8 cellular contexts compared by ENCODE assay signal in genomic region chr7:36440880-36441279, GRCh38. TPM values are rescaled to one million over a fixed set of nuclear protein-coding genes. Genes with fewer than 3 reads are reported as not detected.
DNase-seq lines count a peak whose midpoint lies in the region; ATAC-seq, FAIRE-seq and TF ChIP-seq lines count a peak whose summit lies in the region.

No MANE protein-coding gene starts in this region.

- H3K27me3 Mint-ChIP-seq in activated T-helper 17 cell treated with anti-CD3 and anti-CD28 coated beads, Interleukin-2, amount 50 U/mL, for 72 hours: no peaks in the 10 kb centered on the region

- H3K4me3 ChIP-seq in MM.1S (ENCODE audit: low read length): no peak overlapping the region
- H3K4me3 ChIP-seq in K562: no peak overlapping the region

- H3K9me3 ChIP-seq in MM.1S (replicated peaks; ENCODE audit: insufficient read depth, low read length) (no peaks in the 10 kb centered on the region), K562 (replicated peaks; ENCODE audit: control insufficient read depth, insufficient read depth, low read depth, low read length) (no peaks in the 10 kb centered on the region)

- 37% methylated on average over 3 of the region's 3 CpGs for WGBS in K562 (ENCODE audit: insufficient coverage, low coverage, missing lambda C conversion rate)

- no peak overlapping the region for H3K4me2 ChIP-seq in MM.1S (ENCODE audit: low read depth, low read length)
- H3K4me2 ChIP-seq in K562 (ENCODE audit: insufficient read depth, low read length): no peak overlapping the region

- no peak overlapping the region for H3K4me3 Mint-ChIP-seq in activated T-helper 17 cell treated with anti-CD3 and anti-CD28 coated beads, Interleukin-2, amount 50 U/mL, for 72 hours

- in situ Hi-C loops in K562 (cut with MboI): no loop called here

- no TSS peak for BruUV-seq in K562 (replicated peaks; lab: Mats Ljungman, UMichigan)

- peaks cover 8% of the 10 kb centered on the region for H3K79me2 ChIP-seq in MM.1S (ENCODE audit: low read length)
- no peaks in the 10 kb centered on the region; the same call in 2 of the 3 replicates for H3K79me2 ChIP-seq in K562 (ENCODE audit: control insufficient read depth, insufficient read depth, low read length)

- H3K9me1 ChIP-seq in K562 (ENCODE audit: control insufficient read depth, insufficient read depth, low read length): no peaks in the 10 kb centered on the region

- no peaks in the 10 kb centered on the region for H3K36me3 Mint-ChIP-seq in activated T-helper 17 cell treated with anti-CD3 and anti-CD28 coated beads, Interleukin-2, amount 50 U/mL, for 72 hours (ENCODE audit: low read depth)

- no peak overlapping the region for H3K27ac Mint-ChIP-seq in activated T-helper 17 cell treated with anti-CD3 and anti-CD28 coated beads, Interleukin-2, amount 50 U/mL, for 72 hours

- TF ChIP-seq EP300 in K562 (IDR thresholded peaks at IDR 0.05; ENCODE audit: low read length): no peak

- no peak for FAIRE-seq in K562 (lab: Jason Lieb, UNC)

- no peaks in the 10 kb centered on the region for H3F3A ChIP-seq in MM.1S (ENCODE audit: insufficient read depth, low read length)

- H4K20me1 ChIP-seq in MM.1S (ENCODE audit: insufficient read depth, low read length): no peaks in the 10 kb centered on the region
- H4K20me1 ChIP-seq in K562 (replicated peaks; ENCODE audit: control insufficient read depth, insufficient read depth, low read length): no peaks in the 10 kb centered on the region

- intact Hi-C loops in K562 (cut with micrococcal nuclease): no loop called here
- intact Hi-C loops in Right ventricle myocardium superior (cut with DNase I): no loop called here

- H3K9ac ChIP-seq in MM.1S (ENCODE audit: low read length) (no peak overlapping the region), K562 (ENCODE audit: insufficient read depth in 1 of 2, low read depth in 2 of 2, low read length in 2 of 2) (no peak overlapping the region)

- TF ChIP-seq CTCF in MM.1S (IDR thresholded peaks at IDR 0.05; ENCODE audit: low read length) (peak; percentile 24), K562 (IDR thresholded peaks at IDR 0.05 in 2 of 3, conservative IDR thresholded peaks at IDR 0.05 in 1 of 3; ENCODE audit: insufficient read depth in 2 of 3, low read depth in 1 of 3, low read length in 3 of 3) (peak; percentile 19 to 56 (median 23); a peak in 3 of 6 replicates)

- POLR2A ChIA-PET in K562 (lab: Yijun Ruan, JAX): interaction anchor here (0.8 to 1.3 kb wide), 5 partner anchors 9 to 100 kb away, joined by 3 to 6 read pairs (median 3); partner anchors contain the start of gene ANLN

- peak; percentile 18 to 38; a peak in 1 of 4 replicates for TF ChIP-seq RAD21 in K562 (CRISPR knock-in tag; conservative IDR thresholded peaks at IDR 0.05 in 1 of 2, IDR thresholded peaks at IDR 0.05 in 1 of 2)

- no peaks in the 10 kb centered on the region for H3K4me1 Mint-ChIP-seq in activated T-helper 17 cell treated with anti-CD3 and anti-CD28 coated beads, Interleukin-2, amount 50 U/mL, for 72 hours

- no peak for TF ChIP-seq POLR2A in K562 (conservative IDR thresholded peaks at IDR 0.05)

- H3K27ac ChIP-seq in MM.1S (ENCODE audit: low read length): no peak overlapping the region
- no peak overlapping the region for H3K27ac ChIP-seq in K562 (ENCODE audit: extremely low read depth, low read depth, low read length)

- H3K36me3 ChIP-seq in MM.1S (replicated peaks; ENCODE audit: insufficient read depth, low read length) (0 out of 2 replicates have a peak, but pooled peaks cover 4% of the 10 kb centered on the region), K562 (ENCODE audit: control insufficient read depth, insufficient read depth, low read length) (peaks cover 72% of the 10 kb centered on the region)

- DNase-seq in DMS53 (lab: John Stamatoyannopoulos, UW): peak; percentile 57
- no peak for DNase-seq in MM.1S
- no peak for DNase-seq in K562 (ENCODE audit: extremely low read depth in 1 of 4, low spot score in 3 of 4)
- DNase-seq in myocyte (ENCODE audit: low read depth): peak; percentile 52
- no peak for DNase-seq in Right ventricle myocardium superior
- DNase-seq in activated T-cell treated with anti-CD3 and anti-CD28 coated beads, Interleukin-2, amount 50 U/mL, for 48 hours: no peak
- no peak for DNase-seq in OCI-M2 (lab: John Stamatoyannopoulos, UW; ENCODE audit: unreplicated experiment)

- CTCF ChIA-PET in K562 (lab: Yijun Ruan, JAX; ENCODE audit: low intra/inter-chr PET ratio): interaction anchor here (0.7 to 0.9 kb wide), 2 partner anchors 56 to 235 kb away, joined by 3 read pairs; no protein-coding TSS in a partner anchor

- H3K9me3 Mint-ChIP-seq in activated T-helper 17 cell treated with anti-CD3 and anti-CD28 coated beads, Interleukin-2, amount 50 U/mL, for 72 hours: no peaks in the 10 kb centered on the region

- H3K27me3 ChIP-seq in MM.1S (replicated peaks; ENCODE audit: insufficient read depth, low read length) (no peaks in the 10 kb centered on the region), K562 (ENCODE audit: control insufficient read depth in 2 of 2, insufficient read depth in 2 of 2, low read length in 2 of 2) (no peaks in the 10 kb centered on the region)

- ATAC-seq in K562 (no peak), Right ventricle myocardium superior (ENCODE audit: poor library complexity) (no peak)
- no peak for ATAC-seq in activated T-helper 17 cell treated with anti-CD3 and anti-CD28 coated beads, Interleukin-2, amount 50 U/mL, for 72 hours (replicated peaks)

- no peak overlapping the region for H2AFZ ChIP-seq in MM.1S (ENCODE audit: low read length)
- H2AFZ ChIP-seq in K562 (ENCODE audit: low read depth, low read length): no peak overlapping the region

- no peaks in the 10 kb centered on the region for H3K4me1 ChIP-seq in MM.1S (ENCODE audit: low read length)
- no peaks in the 10 kb centered on the region for H3K4me1 ChIP-seq in K562 (replicated peaks in 1 of 2; ENCODE audit: control insufficient read depth in 2 of 2, insufficient read depth in 2 of 2, low read length in 2 of 2)

- H3K9me2 ChIP-seq in MM.1S (replicated peaks; ENCODE audit: insufficient read depth, low read length): no peaks in the 10 kb centered on the region

TF ChIP-seq in K562, 482 proteins besides CTCF, POLR2A, EP300 and RAD21:
- TF ChIP-seq MTA3 (IDR thresholded peaks at IDR 0.05; ENCODE audit: borderline replicate concordance): no peak
- TF ChIP-seq EP400 (IDR thresholded peaks at IDR 0.05): no peak
- TF ChIP-seq, protein P1, sequence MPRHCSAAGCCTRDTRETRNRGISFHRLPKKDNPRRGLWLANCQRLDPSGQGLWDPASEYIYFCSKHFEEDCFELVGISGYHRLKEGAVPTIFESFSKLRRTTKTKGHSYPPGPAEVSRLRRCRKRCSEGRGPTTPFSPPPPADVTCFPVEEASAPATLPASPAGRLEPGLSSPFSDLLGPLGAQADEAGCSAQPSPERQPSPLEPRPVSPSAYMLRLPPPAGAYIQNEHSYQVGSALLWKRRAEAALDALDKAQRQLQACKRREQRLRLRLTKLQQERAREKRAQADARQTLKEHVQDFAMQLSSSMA (CRISPR knock-in tag; IDR thresholded peaks at IDR 0.05): no peak

RNA-seq across cellular contexts. Expression of gene ANLN, which starts 51.2 kb away (rescaled TPM):
- 109 and 164 TPM in 2 replicates for total RNA-seq in K562 (2011; cell fraction: chromatin; rRNA removed; ENCODE audit: low replicate concordance)
- total RNA-seq in K562 (2011; cell fraction: nucleolus; rRNA removed): 32.2 and 33.3 TPM in 2 replicates
- 73.6 and 93.8 TPM in 2 replicates for total RNA-seq in K562 (2011; cell fraction: nucleoplasm; rRNA removed)
- total RNA-seq in K562 (2014; rRNA removed): 31.3 and 36.6 TPM in 2 replicates
- total RNA-seq in K562 (2014; rRNA removed; fragmentation: Illumina TruSeq; extraction: Trizol): 53.2 and 56.1 TPM in 2 replicates
- total RNA-seq in K562 (2015; rRNA removed; fragmentation: Illumina TruSeq; extraction: Trizol): 63.0 and 66.2 TPM in 2 replicates
- total RNA-seq in K562 (2021): 50.3 and 58.2 TPM in 2 replicates
- 38.7 and 46.1 TPM in 2 replicates for polyA plus RNA-seq in K562 (2011; rRNA removed)
- polyA plus RNA-seq in K562 (2011; cell fraction: cytosol; rRNA removed): 11.7 and 20.2 TPM in 2 replicates
- polyA plus RNA-seq in K562 (2011; cell fraction: nucleus; rRNA removed): 74.2 and 149 TPM in 2 replicates
- polyA plus RNA-seq in K562 (2012): 20.9 and 29.6 TPM in 2 replicates
- polyA plus RNA-seq in K562 (2014; fragmentation: Illumina TruSeq; extraction: Trizol): 31.2 and 51.2 TPM in 2 replicates
- polyA plus RNA-seq in K562 (2014; fragmentation: Nextera tagmentation; extraction: Ambion mirVana): 10 to 100 TPM; 18.1 to 37.3 TPM
- polyA plus RNA-seq in K562 (2014; rRNA removed): 23.9 and 25.8 TPM in 2 replicates
- polyA minus RNA-seq in K562 (2011; rRNA and poly(A)+ RNA removed): 122 and 166 TPM in 2 replicates
- 60.1 and 67.3 TPM in 2 replicates for polyA minus RNA-seq in K562 (2011; cell fraction: cytosol; rRNA and poly(A)+ RNA removed)
- polyA minus RNA-seq in K562 (2011; cell fraction: nucleus; rRNA and poly(A)+ RNA removed): 50.6 and 151 TPM in 2 replicates
- 37.0 and 41.4 TPM in 2 replicates for total RNA-seq in myocyte
- 2.7 TPM for polyA plus RNA-seq in myocyte (2012)
- 10 to 100 TPM; 64.3 to 67.1 TPM for total RNA-seq in activated T-helper 17 cell treated with anti-CD3 and anti-CD28 coated beads, Interleukin-2, amount 50 U/mL, for 72 hours
- 3.4 TPM for total RNA-seq in Right ventricle myocardium superior

Comparison
In these comparisons a context has a peak if more than half of its experiments do, and no peak if none do; other contexts are left out.
1. DNase-seq: peak in DMS53 (single experiment) and myocyte (single experiment); none in MM.1S (single experiment), K562 (0 of 4), Right ventricle myocardium superior (single experiment), activated T-cell treated with anti-CD3 and anti-CD28 coated beads, Interleukin-2, amount 50 U/mL, for 48 hours (0 of 2) and OCI-M2 (single experiment).